29 cellular contexts compared by ENCODE assay signal in genomic region chr20:63393566-63393965, GRCh38. TPM values are rescaled to one million over a fixed set of nuclear protein-coding genes. Genes with fewer than 3 reads are reported as not detected.
"Had no signal": no experiment of that assay in that cellular context is flagged by ENCODE, and none has a peak within 500 bp of the region (broad histone marks: within the 10 kb centered on the region; RNA-seq: fewer than 3 reads in every experiment).

No MANE protein-coding gene starts in this region.

- ATAC-seq: activated CD4-positive, alpha-beta T cell treated with anti-CD3 and anti-CD28 coated beads for 36 hours had no signal

- H3K4me1 Mint-ChIP-seq: activated CD4-positive, alpha-beta memory T cell treated with anti-CD3 and anti-CD28 coated beads, Interleukin-2, amount 10 ng/mL, durations not matched to agents 7 days and 5 days; activated CD4-positive, alpha-beta T cell treated with anti-CD3 and anti-CD28 coated beads for 36 hours; activated naive CD4-positive, alpha-beta T cell treated with anti-CD3 and anti-CD28 coated beads, Interleukin-2, amount 50 U/mL, for 24 hours had no signal

- H3K4me3 ChIP-seq: Peyer's patch, SJCRH30 had no signal

- H3K9ac ChIP-seq: SK-N-SH had no signal

- H3K9me3 ChIP-seq: Peyer's patch, SJCRH30 had no signal

- H3K36me3 ChIP-seq: Peyer's patch, SJCRH30 had no signal

- H3K36me3 Mint-ChIP-seq: activated naive CD4-positive, alpha-beta T cell treated with anti-CD3 and anti-CD28 coated beads, Interleukin-2, amount 50 U/mL, for 24 hours had no signal

- H3K27me3 ChIP-seq: Peyer's patch had no signal

- H3K9me3 Mint-ChIP-seq: activated CD4-positive, alpha-beta memory T cell treated with anti-CD3 and anti-CD28 coated beads, Interleukin-2, amount 10 ng/mL, durations not matched to agents 7 days and 5 days; activated naive CD4-positive, alpha-beta T cell treated with anti-CD3 and anti-CD28 coated beads, Interleukin-2, amount 50 U/mL, for 24 hours; activated T-helper 1 cell treated with anti-CD3 and anti-CD28 coated beads, Interleukin-12 subunit alpha, Interleukin-12 subunit beta, Interleukin-2, Interleukin-4 antibody, amounts not matched to agents 30 ng/mL and 10 ng/mL and 1 ng/mL, durations not matched to agents 14 hours and 24 hours and 36 hours had no signal

- H3K4me2 ChIP-seq: SK-N-SH had no signal

- H3K27me3 Mint-ChIP-seq: activated CD4-positive, alpha-beta memory T cell treated with anti-CD3 and anti-CD28 coated beads, Interleukin-2, amount 10 ng/mL, durations not matched to agents 7 days and 5 days; activated CD4-positive, alpha-beta T cell treated with anti-CD3 and anti-CD28 coated beads for 36 hours had no signal

- H3K27ac ChIP-seq: Peyer's patch, RWPE1, SJCRH30, VCaP had no signal

- H3K27ac Mint-ChIP-seq: activated CD4-positive, alpha-beta memory T cell treated with anti-CD3 and anti-CD28 coated beads, Interleukin-2, amount 10 ng/mL, durations not matched to agents 7 days and 5 days; activated CD4-positive, alpha-beta T cell treated with anti-CD3 and anti-CD28 coated beads for 36 hours; activated naive CD4-positive, alpha-beta T cell treated with anti-CD3 and anti-CD28 coated beads, Interleukin-2, amount 50 U/mL, for 24 hours; activated T-helper 1 cell treated with anti-CD3 and anti-CD28 coated beads, Interleukin-12 subunit alpha, Interleukin-12 subunit beta, Interleukin-2, Interleukin-4 antibody, amounts not matched to agents 30 ng/mL and 10 ng/mL and 1 ng/mL, durations not matched to agents 14 hours and 24 hours and 36 hours had no signal

- H3K4me3 Mint-ChIP-seq: activated CD4-positive, alpha-beta memory T cell treated with anti-CD3 and anti-CD28 coated beads, Interleukin-2, amount 10 ng/mL, durations not matched to agents 7 days and 5 days; activated CD4-positive, alpha-beta T cell treated with anti-CD3 and anti-CD28 coated beads for 36 hours; activated naive CD4-positive, alpha-beta T cell treated with anti-CD3 and anti-CD28 coated beads, Interleukin-2, amount 50 U/mL, for 24 hours; activated T-helper 1 cell treated with anti-CD3 and anti-CD28 coated beads, Interleukin-12 subunit alpha, Interleukin-12 subunit beta, Interleukin-2, Interleukin-4 antibody, amounts not matched to agents 30 ng/mL and 10 ng/mL and 1 ng/mL, durations not matched to agents 14 hours and 24 hours and 36 hours had no signal

- H3K4me1 ChIP-seq: Peyer's patch, SJCRH30 had no signal

- DNase-seq: activated CD4-positive, alpha-beta memory T cell treated with anti-CD3 and anti-CD28 coated beads, Interleukin-2, amount 10 ng/mL, durations not matched to agents 7 days and 5 days; activated CD4-positive, alpha-beta T cell treated with anti-CD3 and anti-CD28 coated beads for 36 hours; activated CD4-positive, alpha-beta T cell treated with anti-CD3 and anti-CD28 coated beads, Interleukin-2, amount 50 U/mL, for 1 hour; activated CD8-positive, alpha-beta memory T cell treated with anti-CD3 and anti-CD28 coated beads, Interleukin-2, amount 50 U/mL, for 4 hours; activated effector memory CD4-positive, alpha-beta T cell treated with Interleukin-2 at 50 U/mL for 16 hours; activated naive CD4-positive, alpha-beta T cell; aorta; central memory CD4-positive, alpha-beta T cell; KG1; NCI-H1092; NCI-H1417; NCI-H2029; NCI-H2107; NCI-H774; OCI-M1; Peyer's patch; Right ventricle myocardium superior; SK-N-SH; T-helper 1 cell had no signal

RNA-seq across cellular contexts. Expression of gene CHRNA4, which starts 32.4 kb away (rescaled TPM):
- total RNA-seq: activated CD4-positive, alpha-beta memory T cell treated with anti-CD3 and anti-CD28 coated beads, Interleukin-2, amount 10 ng/mL, durations not matched to agents 7 days and 5 days; activated CD4-positive, alpha-beta T cell treated with anti-CD3 and anti-CD28 coated beads for 36 hours; activated CD8-positive, alpha-beta memory T cell treated with anti-CD3 and anti-CD28 coated beads for 36 hours; activated T-helper 1 cell treated with anti-CD3 and anti-CD28 coated beads, Interleukin-12 subunit alpha, Interleukin-12 subunit beta, Interleukin-2, Interleukin-4 antibody, amounts not matched to agents 30 ng/mL and 10 ng/mL and 1 ng/mL, durations not matched to agents 14 hours and 24 hours and 36 hours; aorta; bronchial epithelial cell; MCF 10A; NCI-H460; Peyer's patch; T-helper 2 cell treated with Interferon-gamma antibody and Interleukin-4, amounts not matched to agents 100 ng/mL and 5 ng/mL, for 36 hours had no signal
- polyA plus RNA-seq: aorta, SK-N-SH had no signal
